Comparison of ENCODE assay signal across 9 cellular contexts in the genomic region with DNA sequence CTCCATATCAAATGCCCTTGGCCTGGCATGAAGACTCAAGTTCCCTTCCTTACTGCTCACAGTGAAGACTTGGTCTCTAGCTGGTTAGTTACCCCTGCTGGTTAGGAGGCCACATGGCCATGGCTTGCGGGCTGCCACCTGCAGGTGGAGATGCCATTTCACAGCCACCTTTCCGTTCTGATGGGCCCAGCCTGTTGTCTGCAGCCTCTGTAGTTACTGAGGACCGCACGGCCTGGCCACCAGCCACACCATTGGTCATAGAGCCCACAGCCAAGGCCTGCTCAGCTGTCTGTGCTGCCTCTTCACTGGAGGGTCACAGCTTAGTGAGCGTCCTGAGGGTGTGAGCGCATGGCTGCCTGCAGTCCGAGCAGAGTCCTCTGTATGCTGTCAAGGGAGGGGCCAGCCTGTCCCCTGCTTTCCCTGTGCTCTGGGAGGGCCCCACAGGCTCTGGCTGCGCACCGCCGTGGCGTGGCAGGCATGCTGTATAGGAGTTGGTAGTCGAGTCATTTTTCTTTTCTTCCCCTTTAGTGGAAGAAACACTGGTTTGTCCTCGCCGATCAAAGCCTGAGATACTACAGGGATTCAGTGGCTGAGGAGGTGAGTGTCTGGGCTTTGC. TPM values are rescaled to one million over a fixed set of nuclear protein-coding genes. Genes with fewer than 3 reads are reported as not detected.
DNase-seq lines count a peak whose midpoint lies in the region; ATAC-seq and TF ChIP-seq lines count a peak whose summit lies in the region.
"Had no signal": no experiment of that assay in that cellular context is flagged by ENCODE, and none has a peak within 500 bp of the region (broad histone marks: within the 10 kb centered on the region; RNA-seq: fewer than 3 reads in every experiment).

No MANE protein-coding gene starts in this region.

- H3K9me3 ChIP-seq in H9 (ENCODE audit: control insufficient read depth, low read depth, low read length), result no peaks in the 10 kb centered on the region
- H3K9me3 ChIP-seq: SJCRH30 had no signal

- H3K27me3 Mint-ChIP-seq in H9 (ENCODE audit: low read depth) (no peaks in the 10 kb centered on the region), immature natural killer cell (ENCODE audit: low read depth in 3 of 3) (peaks cover 0 to 5% (median 2%) of the 10 kb centered on the region in 3 donors)
- H3K27me3 Mint-ChIP-seq in activated CD4-positive, alpha-beta T cell treated with anti-CD3 and anti-CD28 coated beads, Interleukin-2, amount 10 ng/mL, durations not matched to agents 24 days and 14 days, result no peaks in the 10 kb centered on the region

- TF ChIP-seq CTCF in AG10803 (conservative IDR thresholded peaks at IDR 0.05; ENCODE audit: low read length) (peak; percentile 13; the same call in 1 of the 2 replicates), H9 (conservative IDR thresholded peaks at IDR 0.05) (peak; percentile 76), GM10248 (IDR thresholded peaks at IDR 0.05; ENCODE audit: control extremely low read depth, extremely low read depth, low read depth, missing control alignments) (no peak)

- no peaks in the 10 kb centered on the region for H4K20me1 ChIP-seq in H9 (ENCODE audit: control insufficient read depth, insufficient read depth, insufficient read length)

- H3K27ac Mint-ChIP-seq in H9, result peak overlapping the region in 2 of 3 experiments; percentile 39 to 75; a peak in 2 of 7 replicates
- no peak overlapping the region for H3K27ac Mint-ChIP-seq in activated CD4-positive, alpha-beta T cell treated with anti-CD3 and anti-CD28 coated beads, Interleukin-2, amount 10 ng/mL, durations not matched to agents 24 days and 14 days
- H3K27ac Mint-ChIP-seq in immature natural killer cell, result peak overlapping the region in 3 of 6 donors; percentile 60 to 74 (median 66)

- H2AFZ ChIP-seq in H9 (ENCODE audit: low read length), result no peak overlapping the region

- H3K56ac ChIP-seq in H9 (ENCODE audit: insufficient read length, low read depth, low read length), result no peak overlapping the region

- DNase-seq in AG10803 (ENCODE audit: low read depth) (no peak), H9 (peak; percentile 88), immature natural killer cell (peak; percentile 22 to 37 (median 36)), GM10248 (ENCODE audit: extremely low spot score) (no peak), NCI-H1105 (lab: John Stamatoyannopoulos, UW) (no peak), sciatic nerve (ENCODE audit: low spot score) (no peak)
- peak; percentile 75 for DNase-seq in activated CD4-positive, alpha-beta T cell treated with anti-CD3 and anti-CD28 coated beads, Interleukin-2, amount 10 ng/mL, durations not matched to agents 24 days and 14 days

- no peak overlapping the region for H4K91ac ChIP-seq in H9 (ENCODE audit: insufficient read length, low read depth, low read length)

- H3K4ac ChIP-seq in H9 (ENCODE audit: low read depth, low read length), result no peak overlapping the region

- H2AK5ac ChIP-seq in H9 (ENCODE audit: insufficient read length, low read length), result no peak overlapping the region

- H3K4me3 Mint-ChIP-seq in H9 (no peak overlapping the region), immature natural killer cell (no peak overlapping the region)
- H3K4me3 Mint-ChIP-seq in activated CD4-positive, alpha-beta T cell treated with anti-CD3 and anti-CD28 coated beads, Interleukin-2, amount 10 ng/mL, durations not matched to agents 24 days and 14 days, result no peak overlapping the region

- no peak overlapping the region for H3K18ac ChIP-seq in H9 (ENCODE audit: insufficient read length, low read depth, low read length)

- H3K4me1 ChIP-seq in H9 (ENCODE audit: insufficient read depth, low read length), result no peaks in the 10 kb centered on the region
- H3K4me1 ChIP-seq: SJCRH30 had no signal

- H3K4me2 ChIP-seq in H9 (ENCODE audit: insufficient read depth, insufficient read length, low read length), result no peak overlapping the region

- no peaks in the 10 kb centered on the region for H3K79me2 ChIP-seq in H9 (ENCODE audit: insufficient read depth, low read length)

- no peaks in the 10 kb centered on the region for H3K79me1 ChIP-seq in H9 (ENCODE audit: insufficient read depth, low read depth, low read length, poor library complexity, severe bottlenecking)

- no peak overlapping the region for H4K8ac ChIP-seq in H9 (replicated peaks; ENCODE audit: insufficient read length, low read depth, low read length)

- H2BK15ac ChIP-seq in H9 (ENCODE audit: low read depth, low read length), result no peak overlapping the region

- H3K23ac ChIP-seq in H9 (ENCODE audit: insufficient read length, low read depth, low read length), result no peak overlapping the region

- H3K36me3 Mint-ChIP-seq in H9 (ENCODE audit: insufficient read depth in 1 of 3, low read depth in 3 of 3) (peaks cover 13 to 63% (median 52%) of the 10 kb centered on the region in 3 experiments; a peak in 6 of 7 replicates), immature natural killer cell (peaks cover 16 to 22% (median 21%) of the 10 kb centered on the region in 3 donors)
- H3K36me3 Mint-ChIP-seq in activated CD4-positive, alpha-beta T cell treated with anti-CD3 and anti-CD28 coated beads, Interleukin-2, amount 10 ng/mL, durations not matched to agents 24 days and 14 days (ENCODE audit: low read depth), result peaks cover 49% of the 10 kb centered on the region

- H3K14ac ChIP-seq in H9 (ENCODE audit: insufficient read depth, low read length), result no peak overlapping the region

- H3K4me3 ChIP-seq in AG10803 (ENCODE audit: low read length), result no peak overlapping the region
- H3K4me3 ChIP-seq: SJCRH30 had no signal

- no peak overlapping the region for H4K5ac ChIP-seq in H9 (ENCODE audit: insufficient read length, low read depth, low read length)

- CTCF ChIA-PET in GM10248 (lab: Yijun Ruan, JAX), result interaction anchor here (1.3 kb wide), 1 partner anchor 40 kb away, joined by 3 read pairs; no protein-coding TSS in a partner anchor

- H3K27me3 ChIP-seq in H9 (ENCODE audit: insufficient read depth, low read length), result no peaks in the 10 kb centered on the region
- H3K27me3 ChIP-seq: SJCRH30 had no signal

- H3K9me3 Mint-ChIP-seq in H9 (no peaks in the 10 kb centered on the region), immature natural killer cell (no peaks in the 10 kb centered on the region)
- H3K9me3 Mint-ChIP-seq in activated CD4-positive, alpha-beta T cell treated with anti-CD3 and anti-CD28 coated beads, Interleukin-2, amount 10 ng/mL, durations not matched to agents 24 days and 14 days, result no peaks in the 10 kb centered on the region

- WGBS in H9 (ENCODE audit: extremely low coverage, insufficient read length, low lambda C conversion rate), result no CpG with 5 or more reads among the region's 14 CpGs

- POLR2A ChIA-PET in GM10248 (lab: Yijun Ruan, JAX), result no interaction called here

- no peak overlapping the region for H3K27ac ChIP-seq in H9 (ENCODE audit: insufficient read length, low read depth, low read length)
- H3K27ac ChIP-seq: SJCRH30 had no signal

- no peaks in the 10 kb centered on the region for H3K23me2 ChIP-seq in H9 (ENCODE audit: insufficient read length, low read depth, low read length, poor library complexity, severe bottlenecking)

- H2BK5ac ChIP-seq in H9 (ENCODE audit: insufficient read length, low read length), result no peak overlapping the region

- H2BK20ac ChIP-seq in H9 (ENCODE audit: low read depth, low read length, poor library complexity, severe bottlenecking), result no peak overlapping the region

- no peak overlapping the region for H2BK12ac ChIP-seq in H9 (ENCODE audit: insufficient read length, low read depth, low read length)

- H3K4me1 Mint-ChIP-seq in H9, result peaks cover 3 to 4% of the 10 kb centered on the region in 2 experiments
- H3K4me1 Mint-ChIP-seq in activated CD4-positive, alpha-beta T cell treated with anti-CD3 and anti-CD28 coated beads, Interleukin-2, amount 10 ng/mL, durations not matched to agents 24 days and 14 days, result peaks cover 21% of the 10 kb centered on the region
- H3K4me1 Mint-ChIP-seq in immature natural killer cell, result peaks cover 6% of the 10 kb centered on the region in 2 donors

- intact Hi-C loops in activated CD4-positive, alpha-beta T cell treated with anti-CD3 and anti-CD28 coated beads, Interleukin-2, amount 10 ng/mL, durations not matched to agents 24 days and 14 days (cut with micrococcal nuclease), result no loop called here
- intact Hi-C loops in sciatic nerve (cut with DNase I), result no loop called here

- no peak overlapping the region for H2BK120ac ChIP-seq in H9 (ENCODE audit: low read depth, low read length, poor library complexity, severe bottlenecking)

- H3T11ph ChIP-seq in H9 (ENCODE audit: low read length), result no peak overlapping the region

- H3K9ac ChIP-seq in H9 (ENCODE audit: extremely low read depth, insufficient read length, low read length), result no peak overlapping the region

- ATAC-seq in HG02981 (IDR thresholded peaks at IDR 0.05; ENCODE audit: unreplicated experiment), result no peak
- ATAC-seq in sciatic nerve, result no peak

RNA-seq across cellular contexts. Expression of gene PLD6, which starts 59.2 kb away (rescaled TPM):
- 0.09 TPM in 1 of 2 replicates, not detected in the other for total RNA-seq in H9 (2021)
- total RNA-seq in activated CD4-positive, alpha-beta T cell treated with anti-CD3 and anti-CD28 coated beads, Interleukin-2, amount 10 ng/mL, durations not matched to agents 24 days and 14 days, result 17.2 and 17.3 TPM in 2 replicates
- 1 to 10 TPM in 2 of 3 donors, under 1 TPM in 1; 0.41 to 2.5 (median 1.4) TPM for polyA plus RNA-seq in immature natural killer cell
- total RNA-seq in sciatic nerve, result 7.6 TPM

Comparison
In these comparisons a context has a peak if more than half of its experiments do, and no peak if none do; other contexts are left out.
1. DNase-seq: peak in H9 (single experiment), activated CD4-positive, alpha-beta T cell treated with anti-CD3 and anti-CD28 coated beads, Interleukin-2, amount 10 ng/mL, durations not matched to agents 24 days and 14 days (single experiment) and immature natural killer cell (3 of 3); none in AG10803 (single experiment), GM10248 (single experiment), NCI-H1105 (single experiment) and sciatic nerve (single experiment).